24 cellular contexts compared by ENCODE assay signal in the genomic region with DNA sequence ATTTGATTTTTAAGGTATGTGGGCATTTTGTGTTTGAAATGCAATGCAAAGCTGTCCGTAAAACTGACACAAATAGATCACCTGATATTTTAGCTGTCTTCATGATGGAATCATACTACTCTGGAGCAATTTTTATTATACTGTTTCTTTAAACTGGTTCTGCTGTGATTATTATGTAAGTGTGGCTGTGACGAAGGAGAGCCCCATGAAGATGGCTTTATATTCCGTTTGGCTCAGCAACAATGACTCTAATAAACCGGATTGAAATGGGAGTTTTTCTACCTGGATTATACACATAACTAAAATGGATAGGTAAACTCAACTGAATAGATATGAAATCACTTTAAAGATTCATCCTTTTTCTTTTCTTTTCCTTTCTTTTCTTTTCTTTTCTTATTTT.
"Had no signal": no experiment of that assay in that cellular context is flagged by ENCODE, and none has a peak within 500 bp of the region (broad histone marks: within the 10 kb centered on the region; RNA-seq: fewer than 3 reads in every experiment).

No MANE protein-coding gene starts in this region.

- H3K4me2 ChIP-seq: neural progenitor cell had no signal

- H3K4me3 ChIP-seq: esophagus muscularis mucosa, gastrocnemius medialis, heart right ventricle, neural progenitor cell, ovary, stomach, thoracic aorta, transverse colon had no signal

- H3K36me3 Mint-ChIP-seq: mesothelial cell of epicardium, natural killer cell had no signal

- DNase-seq: cortex of kidney; effector memory CD4-positive, alpha-beta T cell; gastrocnemius medialis; heart right ventricle; hypothalamus; kidney glomerular epithelial cell; mammary epithelial cell; natural killer cell; nucleus accumbens; ovary; right cardiac atrium; small intestine; stimulated activated CD4-positive, alpha-beta T cell treated with anti-CD3 and anti-CD28 coated beads, Interleukin-12 subunit alpha, Interleukin-12 subunit beta, amount 100 ng/mL, for 4 hours; stimulated activated naive CD4-positive, alpha-beta T cell; stomach; substantia nigra; transverse colon had no signal

- FAIRE-seq: islet of Langerhans, small intestine had no signal

- H3K27ac ChIP-seq: epithelial cell of prostate, esophagus muscularis mucosa, gastrocnemius medialis, heart right ventricle, neural progenitor cell, ovary, stomach, thoracic aorta, transverse colon had no signal

- H3K4me3 Mint-ChIP-seq: mesothelial cell of epicardium, natural killer cell, neural progenitor cell had no signal

- H3K9me3 ChIP-seq: esophagus muscularis mucosa, gastrocnemius medialis, heart right ventricle, ovary, stomach, thoracic aorta, transverse colon had no signal

- H3K36me3 ChIP-seq: esophagus muscularis mucosa, gastrocnemius medialis, neural progenitor cell, ovary, stomach, thoracic aorta, transverse colon had no signal

- H3K4me1 ChIP-seq: neural progenitor cell had no signal

- H3K4me1 Mint-ChIP-seq: mesothelial cell of epicardium had no signal

- H3K9me3 Mint-ChIP-seq: mesothelial cell of epicardium, natural killer cell had no signal

- H2AFZ ChIP-seq: neural progenitor cell had no signal

- H3K9ac ChIP-seq: neural progenitor cell had no signal

- ATAC-seq: gastrocnemius medialis, heart right ventricle, natural killer cell, right cardiac atrium had no signal

- H3K27me3 Mint-ChIP-seq: progenitor cell of endocrine pancreas had no signal

- H3K27me3 ChIP-seq: esophagus muscularis mucosa, gastrocnemius medialis, heart right ventricle, neural progenitor cell, ovary, stomach, transverse colon had no signal

- H3K27ac Mint-ChIP-seq: mesothelial cell of epicardium, neural progenitor cell, progenitor cell of endocrine pancreas had no signal
